In genomic region chr3:66485291-66485968, GRCh38 we compare ENCODE assay signal across 8 cellular contexts. TPM values are rescaled to one million over a fixed set of nuclear protein-coding genes. Genes with fewer than 3 reads are reported as not detected.
A peak's percentile ranks its signal among the peaks of the same experiment; 100 is the strongest.
DNase-seq lines count a peak whose midpoint lies in the region; ATAC-seq and TF ChIP-seq lines count a peak whose summit lies in the region.
"Had no signal": no experiment of that assay in that cellular context is flagged by ENCODE, and none has a peak within 500 bp of the region (broad histone marks: within the 10 kb centered on the region; RNA-seq: fewer than 3 reads in every experiment).

No MANE protein-coding gene starts in this region.

- H3K9ac ChIP-seq in H9 (ENCODE audit: extremely low read depth, insufficient read length, low read length) (no peak overlapping the region), subcutaneous abdominal adipose tissue (ENCODE audit: low read length in 5 of 5) (no peak overlapping the region)

- H3K4me3 ChIP-seq in left ventricle myocardium inferior = peak overlapping the region; percentile 8
- no peak overlapping the region for H3K4me3 ChIP-seq in subcutaneous abdominal adipose tissue (ENCODE audit: low read depth in 1 of 5, low read length in 5 of 5)

- no peak overlapping the region for H2BK15ac ChIP-seq in H9 (ENCODE audit: low read depth, low read length)

- peaks cover 7 to 27% (median 9%) of the 10 kb centered on the region in 3 experiments; a peak in 6 of 7 replicates for H3K36me3 Mint-ChIP-seq in H9 (ENCODE audit: insufficient read depth in 1 of 3, low read depth in 3 of 3)
- H3K36me3 Mint-ChIP-seq in natural killer cell treated with Interleukin-12 subunit alpha and Interleukin-12 subunit beta and Interleukin-15 and Interleukin-18, amount 100 ng/mL, for 72 hours = peaks cover 3% of the 10 kb centered on the region

- H3K23me2 ChIP-seq in H9 (ENCODE audit: insufficient read length, low read depth, low read length, poor library complexity, severe bottlenecking) = no peaks in the 10 kb centered on the region

- H3K27me3 ChIP-seq in H9 (ENCODE audit: insufficient read depth, low read length) (no peaks in the 10 kb centered on the region), left ventricle myocardium inferior (ENCODE audit: low read depth) (no peaks in the 10 kb centered on the region), subcutaneous abdominal adipose tissue (ENCODE audit: control insufficient read depth in 5 of 5, insufficient read depth in 4 of 5, low read length in 5 of 5) (no peaks in the 10 kb centered on the region)

- H3K4me3 Mint-ChIP-seq in H9 = peak overlapping the region in 1 of 2 experiments; percentile 46; a peak in 1 of 5 replicates
- H3K4me3 Mint-ChIP-seq in natural killer cell treated with Interleukin-12 subunit alpha and Interleukin-12 subunit beta and Interleukin-15 and Interleukin-18, amount 100 ng/mL, for 72 hours = no peak overlapping the region

- no peak overlapping the region for H3K4me2 ChIP-seq in H9 (ENCODE audit: insufficient read depth, insufficient read length, low read length)

- H3K9me3 Mint-ChIP-seq in H9 = no peaks in the 10 kb centered on the region; a peak in 1 of 5 replicates
- H3K9me3 Mint-ChIP-seq in natural killer cell treated with Interleukin-12 subunit alpha and Interleukin-12 subunit beta and Interleukin-15 and Interleukin-18, amount 100 ng/mL, for 72 hours = no peaks in the 10 kb centered on the region
- H3K9me3 Mint-ChIP-seq: naive thymus-derived CD4-positive, alpha-beta T cell had no signal

- H4K8ac ChIP-seq in H9 (replicated peaks; ENCODE audit: insufficient read length, low read depth, low read length) = no peak overlapping the region

- TF ChIP-seq CTCF in H9 (conservative IDR thresholded peaks at IDR 0.05) (no peak), left ventricle myocardium inferior (IDR thresholded peaks at IDR 0.05; ENCODE audit: borderline replicate concordance) (no peak)

- H3K36me3 ChIP-seq in left ventricle myocardium inferior (no peaks in the 10 kb centered on the region), subcutaneous abdominal adipose tissue (ENCODE audit: control insufficient read depth in 5 of 5, insufficient read depth in 5 of 5, low read length in 5 of 5) (no peaks in the 10 kb centered on the region)

- no peak overlapping the region for H4K5ac ChIP-seq in H9 (ENCODE audit: insufficient read length, low read depth, low read length)

- H3K27me3 Mint-ChIP-seq in H9 (ENCODE audit: low read depth) = no peaks in the 10 kb centered on the region
- peaks cover 0 to 11% of the 10 kb centered on the region in 2 donors for H3K27me3 Mint-ChIP-seq in natural killer cell treated with Interleukin-12 subunit alpha and Interleukin-12 subunit beta and Interleukin-15 and Interleukin-18, amount 100 ng/mL, for 72 hours
- H3K27me3 Mint-ChIP-seq: naive thymus-derived CD4-positive, alpha-beta T cell had no signal

- H3K4me1 ChIP-seq in H9 (ENCODE audit: insufficient read depth, low read length) (peaks cover 45% of the 10 kb centered on the region), left ventricle myocardium inferior (peaks cover 89% of the 10 kb centered on the region), subcutaneous abdominal adipose tissue (ENCODE audit: control insufficient read depth in 5 of 5, insufficient read depth in 5 of 5, low read length in 5 of 5) (peaks cover 10 to 52% (median 46%) of the 10 kb centered on the region in 5 donors)

- H3K27ac ChIP-seq in H9 (ENCODE audit: insufficient read length, low read depth, low read length) (no peak overlapping the region), left ventricle myocardium inferior (replicated peaks) (peak overlapping the region; percentile 91), subcutaneous abdominal adipose tissue (ENCODE audit: low read depth, low read length) (peak overlapping the region; percentile 90)

- no peak overlapping the region for H3K18ac ChIP-seq in H9 (ENCODE audit: insufficient read length, low read depth, low read length)

- H3K9me3 ChIP-seq in H9 (ENCODE audit: control insufficient read depth, low read depth, low read length) (no peaks in the 10 kb centered on the region), left ventricle myocardium inferior (replicated peaks) (no peaks in the 10 kb centered on the region), subcutaneous abdominal adipose tissue (ENCODE audit: control insufficient read depth in 5 of 5, low read length in 5 of 5) (no peaks in the 10 kb centered on the region)

- no peak overlapping the region for H2BK20ac ChIP-seq in H9 (ENCODE audit: low read depth, low read length, poor library complexity, severe bottlenecking)

- H3K79me1 ChIP-seq in H9 (ENCODE audit: insufficient read depth, low read depth, low read length, poor library complexity, severe bottlenecking) = peaks cover 11% of the 10 kb centered on the region

- H3K27ac Mint-ChIP-seq in H9 = peak overlapping the region; percentile 32 to 88 (median 78); a peak in 5 of 7 replicates
- peak overlapping the region in 1 of 2 donors; percentile 10 for H3K27ac Mint-ChIP-seq in natural killer cell treated with Interleukin-12 subunit alpha and Interleukin-12 subunit beta and Interleukin-15 and Interleukin-18, amount 100 ng/mL, for 72 hours

- H2BK5ac ChIP-seq in H9 (ENCODE audit: insufficient read length, low read length) = no peak overlapping the region

- no peak overlapping the region for H3K56ac ChIP-seq in H9 (ENCODE audit: insufficient read length, low read depth, low read length)

- DNase-seq in H9 = no peak
- DNase-seq in amniotic epithelial cell (ENCODE audit: low read depth) = peak; percentile 80
- no peak for DNase-seq in left ventricle myocardium inferior
- no peak for DNase-seq in natural killer cell treated with Interleukin-12 subunit alpha and Interleukin-12 subunit beta and Interleukin-15 and Interleukin-18, amount 100 ng/mL, for 72 hours (ENCODE audit: low spot score)
- DNase-seq in Kasumi-1 (lab: John Stamatoyannopoulos, UW) = no peak
- no peak for DNase-seq in iPS-NIHi11 (ENCODE audit: low spot score)
- DNase-seq: naive thymus-derived CD4-positive, alpha-beta T cell had no signal

- no peak overlapping the region for H2AK5ac ChIP-seq in H9 (ENCODE audit: insufficient read length, low read length)

- H3K4me1 Mint-ChIP-seq in H9 = peaks cover 67 to 73% of the 10 kb centered on the region in 2 experiments
- peaks cover 52 to 66% of the 10 kb centered on the region in 2 donors for H3K4me1 Mint-ChIP-seq in natural killer cell treated with Interleukin-12 subunit alpha and Interleukin-12 subunit beta and Interleukin-15 and Interleukin-18, amount 100 ng/mL, for 72 hours (ENCODE audit: low read depth in 2 of 2)

- H4K91ac ChIP-seq in H9 (ENCODE audit: insufficient read length, low read depth, low read length) = no peak overlapping the region

- H3T11ph ChIP-seq in H9 (ENCODE audit: low read length) = no peak overlapping the region

- H3K23ac ChIP-seq in H9 (ENCODE audit: insufficient read length, low read depth, low read length) = no peak overlapping the region

- no peak overlapping the region for H2BK120ac ChIP-seq in H9 (ENCODE audit: low read depth, low read length, poor library complexity, severe bottlenecking)

- H3K14ac ChIP-seq in H9 (ENCODE audit: insufficient read depth, low read length) = no peak overlapping the region

- ATAC-seq in natural killer cell treated with Interleukin-12 subunit alpha and Interleukin-12 subunit beta and Interleukin-15 and Interleukin-18, amount 100 ng/mL, for 72 hours = no peak
- ATAC-seq: naive thymus-derived CD4-positive, alpha-beta T cell had no signal

- no CpG with 5 or more reads among the region's 12 CpGs for WGBS in H9 (ENCODE audit: extremely low coverage, insufficient read length, low lambda C conversion rate)

- no peak overlapping the region for H2BK12ac ChIP-seq in H9 (ENCODE audit: insufficient read length, low read depth, low read length)

- no peak overlapping the region for H2AFZ ChIP-seq in H9 (ENCODE audit: low read length)

- H4K20me1 ChIP-seq in H9 (ENCODE audit: control insufficient read depth, insufficient read depth, insufficient read length) = no peaks in the 10 kb centered on the region

- H3K4ac ChIP-seq in H9 (ENCODE audit: low read depth, low read length) = no peak overlapping the region

- intact Hi-C loops in left ventricle myocardium inferior (cut with micrococcal nuclease) = no loop called here

- peaks cover 85% of the 10 kb centered on the region for H3K79me2 ChIP-seq in H9 (ENCODE audit: insufficient read depth, low read length)

RNA-seq across cellular contexts. Expression of gene LRIG1, which starts 15.4 kb away (rescaled TPM):
- total RNA-seq in H9 (2021) = 63.3 and 70.3 TPM in 2 replicates
- total RNA-seq in left ventricle myocardium inferior = 137 TPM
- 10 to 100 TPM; 21.6 to 41.1 TPM for total RNA-seq in natural killer cell treated with Interleukin-12 subunit alpha and Interleukin-12 subunit beta and Interleukin-15 and Interleukin-18, amount 100 ng/mL, for 72 hours
